ENCODE assay signal across 8 cellular contexts in genomic region chr21:37087188-37087587, GRCh38.
A peak's percentile ranks its signal among the peaks of the same experiment; 100 is the strongest.
DNase-seq lines count a peak whose midpoint lies in the region; ATAC-seq and TF ChIP-seq lines count a peak whose summit lies in the region.

No MANE protein-coding gene starts in this region.

- H3K27ac Mint-ChIP-seq in activated T-cell treated with anti-CD3 and anti-CD28 coated beads, Interleukin-2, amount 50 U/mL, for 24 hours = no peak overlapping the region

- no peak overlapping the region for H3K4me3 Mint-ChIP-seq in activated T-cell treated with anti-CD3 and anti-CD28 coated beads, Interleukin-2, amount 50 U/mL, for 24 hours

- no peak overlapping the region for H3K4me3 ChIP-seq in epithelial cell of esophagus (ENCODE audit: low read length)

- peaks cover 23% of the 10 kb centered on the region for H3K4me1 Mint-ChIP-seq in activated T-cell treated with anti-CD3 and anti-CD28 coated beads, Interleukin-2, amount 50 U/mL, for 24 hours (ENCODE audit: low read depth)

- TF ChIP-seq CTCF in epithelial cell of esophagus (IDR thresholded peaks at IDR 0.05; ENCODE audit: insufficient read depth, low read depth, low read length, missing control alignments) = peak; percentile 42

- H3K36me3 Mint-ChIP-seq in activated T-cell treated with anti-CD3 and anti-CD28 coated beads, Interleukin-2, amount 50 U/mL, for 24 hours (ENCODE audit: low read depth) = peaks cover 27% of the 10 kb centered on the region

- no peaks in the 10 kb centered on the region for H3K27me3 Mint-ChIP-seq in activated T-cell treated with anti-CD3 and anti-CD28 coated beads, Interleukin-2, amount 50 U/mL, for 24 hours

- DNase-seq in DMS153 (lab: John Stamatoyannopoulos, UW) (peak; percentile 16), DMS153 treated with DMSO at 0.1 percent for 48 hours (lab: John Stamatoyannopoulos, UW; ENCODE audit: unreplicated experiment) (no peak), NOMO-1 treated with DMSO at 0.1 percent for 48 hours (lab: John Stamatoyannopoulos, UW; ENCODE audit: unreplicated experiment) (peak; percentile 25), epithelial cell of esophagus (ENCODE audit: low read depth) (peak; percentile 75), putamen (ENCODE audit: low spot score) (peak; percentile 55), cerebellar nuclear complex (lab: John Stamatoyannopoulos, UW) (no peak)
- DNase-seq in activated T-cell treated with anti-CD3 and anti-CD28 coated beads, Interleukin-2, amount 50 U/mL, for 24 hours = no peak

- no peaks in the 10 kb centered on the region for H3K9me3 Mint-ChIP-seq in activated T-cell treated with anti-CD3 and anti-CD28 coated beads, Interleukin-2, amount 50 U/mL, for 24 hours

- ATAC-seq in HG03139 (IDR thresholded peaks at IDR 0.05; ENCODE audit: unreplicated experiment) = no peak

Comparison
In these comparisons a context has a peak if more than half of its experiments do, and no peak if none do; other contexts are left out.
1. DNase-seq: peak in DMS153 (single experiment), NOMO-1 treated with DMSO at 0.1 percent for 48 hours (single experiment), epithelial cell of esophagus (single experiment) and putamen (single experiment); none in DMS153 treated with DMSO at 0.1 percent for 48 hours (single experiment), cerebellar nuclear complex (0 of 2) and activated T-cell treated with anti-CD3 and anti-CD28 coated beads, Interleukin-2, amount 50 U/mL, for 24 hours (single experiment).